ENCODE assay signal across 22 cellular contexts in the genomic region with DNA sequence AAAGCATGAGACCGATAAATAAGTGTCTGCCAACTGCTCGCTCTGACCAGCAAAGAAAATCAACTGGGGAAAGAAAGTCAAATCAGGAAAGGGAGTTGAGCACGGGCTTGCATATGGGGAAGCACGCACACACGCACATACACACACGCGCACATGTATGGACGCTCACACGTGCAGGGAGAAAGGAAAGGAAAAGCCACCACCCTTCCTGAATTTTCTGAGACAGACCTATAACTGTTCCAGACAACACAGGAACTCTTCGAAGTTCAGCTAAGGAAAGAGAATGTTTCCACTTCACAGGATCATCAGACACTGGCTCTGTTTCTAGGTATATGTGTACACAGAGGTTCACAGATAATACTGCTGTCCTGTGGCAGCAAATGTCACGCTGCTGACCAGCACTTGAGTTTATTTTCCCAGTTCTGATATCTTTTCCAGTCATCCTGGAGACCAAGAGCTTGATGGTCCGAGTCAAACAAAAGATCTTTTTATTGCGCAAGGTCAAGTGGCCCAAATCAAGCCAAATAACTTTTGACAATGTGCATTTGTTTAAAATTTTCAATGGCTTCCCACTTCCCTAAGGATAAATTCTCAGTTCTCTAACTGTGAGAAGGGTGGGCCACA.
DNase-seq lines count a peak whose midpoint lies in the region; ATAC-seq, FAIRE-seq and TF ChIP-seq lines count a peak whose summit lies in the region.
"Had no signal": no experiment of that assay in that cellular context is flagged by ENCODE, and none has a peak within 500 bp of the region (broad histone marks: within the 10 kb centered on the region; RNA-seq: fewer than 3 reads in every experiment).

No MANE protein-coding gene starts in this region.

- no peak overlapping the region for H3K9ac ChIP-seq in HepG2 (ENCODE audit: insufficient read depth, low read depth, low read length)
- H3K9ac ChIP-seq: BLaER1 had no signal

- H3K36me3 Mint-ChIP-seq in T-cell (no peaks in the 10 kb centered on the region), T-helper 17 cell (ENCODE audit: low read depth) (no peaks in the 10 kb centered on the region)
- H3K36me3 Mint-ChIP-seq: CD8-positive, alpha-beta T cell had no signal

- DNase-seq in heart left ventricle (no peak), Right ventricle myocardium inferior (ENCODE audit: missing footprints) (no peak), dermis blood vessel endothelial cell (peak; percentile 26), HepG2 (ENCODE audit: low spot score) (no peak), sciatic nerve (ENCODE audit: low spot score) (no peak), kidney glomerular epithelial cell (lab: John Stamatoyannopoulos, UW) (no peak), T-cell (no peak), T-helper 17 cell (no peak)
- DNase-seq: CD8-positive, alpha-beta T cell; DND-41; HFFc6; NCI-H1105 treated with DMSO at 0.1 percent for 48 hours; NCI-H1930; NCI-H2171; NCI-H446; NCI-H69; RPMI8226; SJCRH30 had no signal

- TF ChIP-seq POLR2A in heart left ventricle (IDR thresholded peaks at IDR 0.05) (no peak), HepG2 (IDR thresholded peaks at IDR 0.05; ENCODE audit: insufficient read depth in 1 of 2, low read depth in 2 of 2, low read length in 2 of 2) (no peak)

- H3K4me3 ChIP-seq in heart left ventricle (no peak overlapping the region), HepG2 (replicated peaks in 1 of 3; ENCODE audit: insufficient read depth in 1 of 3, low read depth in 2 of 3, low read length in 3 of 3) (no peak overlapping the region)
- H3K4me3 ChIP-seq: BLaER1, GM12878, SJCRH30 had no signal

- H3K27me3 Mint-ChIP-seq in T-cell, result peaks cover 7 to 8% of the 10 kb centered on the region in 2 donors
- peaks cover 32% of the 10 kb centered on the region for H3K27me3 Mint-ChIP-seq in T-helper 17 cell
- H3K27me3 Mint-ChIP-seq: IgD-negative memory B cell had no signal

- H3K4me1 Mint-ChIP-seq in T-cell (no peaks in the 10 kb centered on the region), T-helper 17 cell (peaks cover 3% of the 10 kb centered on the region)

- H3K9me3 Mint-ChIP-seq in T-cell, result peaks cover 0 to 3% (median 0%) of the 10 kb centered on the region in 3 donors
- H3K9me3 Mint-ChIP-seq: HFFc6 had no signal

- 41 to 53% (median 46%) methylated on average over 13 of the region's 13 CpGs for WGBS in heart left ventricle, 4 donors
- WGBS in HepG2 (ENCODE audit: low lambda C conversion rate), result 59% methylated on average over 13 of the region's 13 CpGs

- POLR2A ChIA-PET in HepG2 (lab: Yijun Ruan, JAX) (no interaction called here), T-cell (lab: Charles Lee) (no interaction called here)

- H3K9me3 ChIP-seq in heart left ventricle (no peaks in the 10 kb centered on the region), HepG2 (ENCODE audit: low read length) (no peaks in the 10 kb centered on the region), T-helper 17 cell (ENCODE audit: control insufficient read depth, low read length, poor library complexity, severe bottlenecking) (no peaks in the 10 kb centered on the region)
- H3K9me3 ChIP-seq: SJCRH30 had no signal

- H3K27me3 ChIP-seq in heart left ventricle (no peaks in the 10 kb centered on the region), HepG2 (ENCODE audit: control insufficient read depth in 1 of 2, insufficient read depth in 2 of 2, low read length in 2 of 2) (0 out of 5 replicates have a peak, but pooled peaks cover 0 to 5% of the 10 kb centered on the region in 2 experiments)
- H3K27me3 ChIP-seq: BLaER1, SJCRH30 had no signal

- intact Hi-C loops in heart left ventricle (cut with DNase I), result no loop called here
- intact Hi-C loops in Right ventricle myocardium inferior (cut with DNase I), result no loop called here
- intact Hi-C loops in HepG2 (cut with micrococcal nuclease; ENCODE audit: unreplicated experiment), result no loop called here
- intact Hi-C loops in sciatic nerve (cut with DNase I), result no loop called here

- H4K20me1 ChIP-seq in HepG2 (ENCODE audit: insufficient read depth, low read length), result no peaks in the 10 kb centered on the region
- H4K20me1 ChIP-seq: BLaER1 had no signal

- CTCF ChIA-PET in HepG2 (lab: Yijun Ruan, JAX; ENCODE audit: low intra/inter-chr PET ratio, low total read pairs), result no interaction called here
- CTCF ChIA-PET in T-cell (lab: Charles Lee), result no interaction called here

- peaks cover 0 to 15% (median 0%) of the 10 kb centered on the region in 12 donors for H3K4me1 ChIP-seq in heart left ventricle
- peaks cover 7% of the 10 kb centered on the region; the same call in 1 of the 2 replicates for H3K4me1 ChIP-seq in HepG2 (ENCODE audit: insufficient read depth, low read length)
- H3K4me1 ChIP-seq: SJCRH30 had no signal

- no peak overlapping the region for H2AFZ ChIP-seq in HepG2 (ENCODE audit: low read length)

- TF ChIP-seq CTCF in heart left ventricle (IDR thresholded peaks at IDR 0.05) (no peak), HepG2 (CRISPR knock-in tag; IDR thresholded peaks at IDR 0.05) (no peak)

- ATAC-seq in heart left ventricle (peak in 3 of 4 donors; percentile 39 to 63 (median 42)), Right ventricle myocardium inferior (no peak), HepG2 (no peak), sciatic nerve (peak; percentile 82), T-cell (replicated peaks in 1 of 4) (no peak), T-helper 17 cell (no peak)
- ATAC-seq: CD8-positive, alpha-beta T cell; GM12878 had no signal

- H3K27ac ChIP-seq in heart left ventricle (peak overlapping the region in 2 of 12 donors; percentile 17 to 21), HepG2 (ENCODE audit: extremely low read length, insufficient read depth, low read length) (no peak overlapping the region)
- H3K27ac ChIP-seq: BLaER1, SJCRH30 had no signal

- no peak overlapping the region for H3K4me3 Mint-ChIP-seq in T-cell
- no peak overlapping the region for H3K4me3 Mint-ChIP-seq in T-helper 17 cell
- H3K4me3 Mint-ChIP-seq: CD8-positive, alpha-beta T cell; HFFc6; IgD-negative memory B cell had no signal

- BruUV-seq in HepG2 (replicated peaks; lab: Mats Ljungman, UMichigan), result no TSS peak

- no peaks in the 10 kb centered on the region for H3K79me2 ChIP-seq in HepG2 (ENCODE audit: insufficient read depth, low read length)

- no peak overlapping the region for H3K27ac Mint-ChIP-seq in T-cell
- H3K27ac Mint-ChIP-seq in T-helper 17 cell, result no peak overlapping the region
- H3K27ac Mint-ChIP-seq: CD8-positive, alpha-beta T cell; HFFc6; IgD-negative memory B cell had no signal

- TF ChIP-seq EP300 in HepG2 (IDR thresholded peaks at IDR 0.05; ENCODE audit: low read depth in 2 of 2, low read length in 2 of 2) (no peak), HepG2 (CRISPR knock-in tag; IDR thresholded peaks at IDR 0.05; ENCODE audit: borderline replicate concordance) (no peak)

- TF ChIP-seq RAD21 in HepG2 (CRISPR knock-in tag; IDR thresholded peaks at IDR 0.05), result no peak

- no peak overlapping the region for H3K4me2 ChIP-seq in HepG2 (ENCODE audit: low read depth, low read length)
- H3K4me2 ChIP-seq: BLaER1 had no signal

- H3K36me3 ChIP-seq in heart left ventricle (no peaks in the 10 kb centered on the region), HepG2 (replicated peaks in 1 of 2; ENCODE audit: control insufficient read depth in 1 of 2, insufficient read depth in 2 of 2, low read length in 2 of 2) (no peaks in the 10 kb centered on the region)
- H3K36me3 ChIP-seq: BLaER1, SJCRH30 had no signal

- in situ Hi-C loops in HepG2 (cut with HindIII; ENCODE audit: extremely low pct_ligation_motif_present, low pct_unique_long_range_greater_than_20kb), result no loop called here

- FAIRE-seq in HepG2 (lab: Jason Lieb, UNC), result no peak
- FAIRE-seq: G401.6, GM12878 had no signal

TF ChIP-seq in HepG2, 621 proteins besides CTCF, POLR2A, EP300 and RAD21:
- TF ChIP-seq CEBPB (IDR thresholded peaks at IDR 0.05; ENCODE audit: borderline replicate concordance, low read depth, low read length) (peak; percentile 38; the same call in 1 of the 2 replicates), RELA (CRISPR knock-in tag; IDR thresholded peaks at IDR 0.05) (no peak), CEBPG (CRISPR knock-in tag; IDR thresholded peaks at IDR 0.05) (0 out of 2 replicates have a peak, but pooled peaks have one; percentile 18), FOXA1 (IDR thresholded peaks at IDR 0.05) (no peak), FOXA1 (CRISPR knock-in tag; IDR thresholded peaks at IDR 0.05) (no peak), TAF1 (CRISPR knock-in tag; IDR thresholded peaks at IDR 0.05) (no peak)

Comparison
In these comparisons a context has a peak if more than half of its experiments do, and no peak if none do; other contexts are left out.
1. ATAC-seq: peak in heart left ventricle (3 of 4) and sciatic nerve (single experiment); none in Right ventricle myocardium inferior (single experiment), HepG2 (single experiment), T-cell (0 of 4) and T-helper 17 cell (single experiment).